In genomic region chrX:154164902-154165301, GRCh38 we compare ENCODE assay signal across 2 cellular contexts. TPM values are rescaled to one million over a fixed set of nuclear protein-coding genes. Genes with fewer than 3 reads are reported as not detected.
"Had no signal": no experiment of that assay in that cellular context is flagged by ENCODE, and none has a peak within 500 bp of the region (broad histone marks: within the 10 kb centered on the region; RNA-seq: fewer than 3 reads in every experiment).

No MANE protein-coding gene starts in this region.

RNA-seq across cellular contexts. Expression of gene OPN1MW, which starts 17.5 kb away (rescaled TPM):
- total RNA-seq: G401, GM12878 had no signal
- polyA plus RNA-seq: GM12878 had no signal

RNA-seq across cellular contexts. Expression of gene OPN1LW, which starts 20.9 kb away (rescaled TPM):
- total RNA-seq: G401, GM12878 had no signal
- polyA plus RNA-seq: GM12878 had no signal

RNA-seq across cellular contexts. Expression of gene OPN1MW2, which starts 54.7 kb away (rescaled TPM):
- total RNA-seq: G401, GM12878 had no signal
- polyA plus RNA-seq: GM12878 had no signal
